In genomic region chr16:52611817-52612673, GRCh38 we compare ENCODE assay signal across 18 cellular contexts.
DNase-seq lines count a peak whose midpoint lies in the region; ATAC-seq, FAIRE-seq and TF ChIP-seq lines count a peak whose summit lies in the region.
"Had no signal": no experiment of that assay in that cellular context is flagged by ENCODE, and none has a peak within 500 bp of the region (broad histone marks: within the 10 kb centered on the region; RNA-seq: fewer than 3 reads in every experiment).

No MANE protein-coding gene starts in this region.

- H3K4me1 Mint-ChIP-seq in T-cell: no peaks in the 10 kb centered on the region
- H3K4me1 Mint-ChIP-seq: activated CD4-positive, alpha-beta memory T cell treated with anti-CD3 and anti-CD28 coated beads, Interleukin-2, amount 10 ng/mL, durations not matched to agents 7 days and 5 days; activated T-helper 17 cell treated with anti-CD3 and anti-CD28 coated beads, Interleukin-2, amount 50 U/mL, for 72 hours; CD8-positive, alpha-beta memory T cell had no signal

- H3K9me3 Mint-ChIP-seq in T-cell: peaks cover 0 to 10% (median 7%) of the 10 kb centered on the region in 3 donors
- H3K9me3 Mint-ChIP-seq: activated CD4-positive, alpha-beta memory T cell treated with anti-CD3 and anti-CD28 coated beads, Interleukin-2, amount 10 ng/mL, durations not matched to agents 7 days and 5 days had no signal

- H3K4me3 Mint-ChIP-seq in T-cell: no peak overlapping the region
- H3K4me3 Mint-ChIP-seq: activated CD4-positive, alpha-beta memory T cell treated with anti-CD3 and anti-CD28 coated beads, Interleukin-2, amount 10 ng/mL, durations not matched to agents 7 days and 5 days; activated T-helper 17 cell treated with anti-CD3 and anti-CD28 coated beads, Interleukin-2, amount 50 U/mL, for 72 hours; CD8-positive, alpha-beta memory T cell had no signal

- DNase-seq in A549 (ENCODE audit: low read depth in 1 of 2, low spot score in 1 of 2): peak; percentile 18 to 72
- peak; percentile 52 for DNase-seq in NCI-H1092 (lab: John Stamatoyannopoulos, UW)
- peak; percentile 59 for DNase-seq in SHP77 treated with DMSO at 0.1 percent for 48 hours (lab: John Stamatoyannopoulos, UW)
- no peak for DNase-seq in left lung
- DNase-seq in stimulated activated CD4-positive, alpha-beta T cell treated with anti-CD3 and anti-CD28 coated beads, Interleukin-2, amount 100 ng/mL, for 48 hours: no peak
- DNase-seq in erythroblast (lab: John Stamatoyannopoulos, UW): no peak
- DNase-seq in GM10248 (ENCODE audit: extremely low spot score): no peak
- DNase-seq in T-cell: no peak
- DNase-seq: activated CD4-positive, alpha-beta memory T cell treated with anti-CD3 and anti-CD28 coated beads, Interleukin-2, amount 10 ng/mL, durations not matched to agents 7 days and 5 days; adrenal gland; CD8-positive, alpha-beta memory T cell; head of caudate nucleus had no signal

- TF ChIP-seq CTCF in A549 (IDR thresholded peaks at IDR 0.05) (no peak), left lung (IDR thresholded peaks at IDR 0.05) (no peak), GM10248 (IDR thresholded peaks at IDR 0.05; ENCODE audit: control extremely low read depth, extremely low read depth, low read depth, missing control alignments) (no peak)

- H3K4me3 ChIP-seq in A549 (no peak overlapping the region), left lung (no peak overlapping the region)
- H3K4me3 ChIP-seq: adrenal gland, prostate gland, SK-N-MC had no signal

- H3K36me3 Mint-ChIP-seq in T-cell: no peaks in the 10 kb centered on the region
- H3K36me3 Mint-ChIP-seq: CD8-positive, alpha-beta memory T cell had no signal

- CTCF ChIA-PET in A549 (lab: Yijun Ruan, JAX): no interaction called here
- CTCF ChIA-PET in GM10248 (lab: Yijun Ruan, JAX): no interaction called here
- CTCF ChIA-PET in T-cell (lab: Charles Lee): no interaction called here

- no peaks in the 10 kb centered on the region for H3K27me3 ChIP-seq in left lung
- H3K27me3 ChIP-seq: adrenal gland had no signal

- H3K27me3 Mint-ChIP-seq in T-cell: no peaks in the 10 kb centered on the region
- H3K27me3 Mint-ChIP-seq: activated CD4-positive, alpha-beta memory T cell treated with anti-CD3 and anti-CD28 coated beads, Interleukin-2, amount 10 ng/mL, durations not matched to agents 7 days and 5 days; activated T-helper 17 cell treated with anti-CD3 and anti-CD28 coated beads, Interleukin-2, amount 50 U/mL, for 72 hours; CD8-positive, alpha-beta memory T cell had no signal

- H3K4me1 ChIP-seq in A549: peaks cover 21% of the 10 kb centered on the region
- H3K4me1 ChIP-seq in left lung: no peaks in the 10 kb centered on the region
- H3K4me1 ChIP-seq: adrenal gland, prostate gland had no signal

- H3K9me3 ChIP-seq in A549 (no peaks in the 10 kb centered on the region), left lung (no peaks in the 10 kb centered on the region)
- H3K9me3 ChIP-seq: adrenal gland, prostate gland had no signal

- H3K27ac ChIP-seq in A549 (peak overlapping the region; percentile 21 to 63; a peak in 5 of 6 replicates), left lung (no peak overlapping the region)
- H3K27ac ChIP-seq: adrenal gland, prostate gland, SK-N-MC had no signal

- intact Hi-C loops in left lung (cut with DNase I): no loop called here

- peak; percentile 46 for FAIRE-seq in A549 (lab: Jason Lieb, UNC)
- FAIRE-seq: GM18507, GM19239, keratinocyte had no signal

- TF ChIP-seq EP300 in A549 (IDR thresholded peaks at IDR 0.05): no peak

- no peak overlapping the region for H3K27ac Mint-ChIP-seq in T-cell
- H3K27ac Mint-ChIP-seq: activated CD4-positive, alpha-beta memory T cell treated with anti-CD3 and anti-CD28 coated beads, Interleukin-2, amount 10 ng/mL, durations not matched to agents 7 days and 5 days; activated T-helper 17 cell treated with anti-CD3 and anti-CD28 coated beads, Interleukin-2, amount 50 U/mL, for 72 hours; CD8-positive, alpha-beta memory T cell had no signal

- H3K36me3 ChIP-seq in left lung: no peaks in the 10 kb centered on the region
- H3K36me3 ChIP-seq: adrenal gland, prostate gland had no signal

- 8% methylated on average over 9 of the region's 9 CpGs for WGBS in A549 (ENCODE audit: missing lambda C conversion rate)

- TF ChIP-seq RAD21 in A549 (conservative IDR thresholded peaks at IDR 0.05 in 1 of 2, IDR thresholded peaks at IDR 0.05 in 1 of 2): no peak

- TF ChIP-seq POLR2A in A549 (IDR thresholded peaks at IDR 0.05; ENCODE audit: low read length): no peak
- TF ChIP-seq POLR2A in erythroblast (IDR thresholded peaks at IDR 0.05; ENCODE audit: low read length): no peak

- ATAC-seq in A549: peak; percentile 68 to 85
- ATAC-seq in left lung: peak; percentile 65
- ATAC-seq in T-cell (replicated peaks in 1 of 4): no peak
- ATAC-seq: activated T-helper 17 cell treated with anti-CD3 and anti-CD28 coated beads, Interleukin-2, amount 50 U/mL, for 72 hours had no signal

- peak overlapping the region; percentile 63 for H3K4me2 ChIP-seq in A549

- POLR2A ChIA-PET in A549 (lab: Yijun Ruan, JAX) (no interaction called here), GM10248 (lab: Yijun Ruan, JAX) (no interaction called here), T-cell (lab: Charles Lee) (no interaction called here)

TF ChIP-seq in A549, 52 proteins besides CTCF, POLR2A, EP300 and RAD21 (continues in another document):
- TF ChIP-seq NFE2L2 (conservative IDR thresholded peaks at IDR 0.05; ENCODE audit: low read length) (no peak), SMC3 (IDR thresholded peaks at IDR 0.05) (no peak), JUNB (IDR thresholded peaks at IDR 0.05) (peak; percentile 26; the same call in 1 of the 2 replicates), REST (IDR thresholded peaks at IDR 0.05) (no peak), HDAC2 (IDR thresholded peaks at IDR 0.05) (no peak), E2F6 (IDR thresholded peaks at IDR 0.05; ENCODE audit: borderline replicate concordance, low read depth) (no peak), GATA3 (IDR thresholded peaks at IDR 0.05; ENCODE audit: borderline replicate concordance) (peak; percentile 47; the same call in 1 of the 2 replicates), CEBPB (IDR thresholded peaks at IDR 0.05) (no peak), POLR2AphosphoS2 (conservative IDR thresholded peaks at IDR 0.05; ENCODE audit: low read length) (no peak), ZC3H11A (IDR thresholded peaks at IDR 0.05) (no peak), KDM1A (IDR thresholded peaks at IDR 0.05; ENCODE audit: low read depth) (no peak), CHD2 (IDR thresholded peaks at IDR 0.05; ENCODE audit: low read length, partially characterized antibody) (no peak), HES2 (IDR thresholded peaks at IDR 0.05) (no peak), FOSL2 (IDR thresholded peaks at IDR 0.05) (no peak), FOSL2 (CRISPR knock-in tag; IDR thresholded peaks at IDR 0.05) (peak; percentile 6; the same call in 1 of the 2 replicates), NPAS2 (CRISPR knock-in tag; IDR thresholded peaks at IDR 0.05; ENCODE audit: borderline replicate concordance) (no peak), EHF (CRISPR knock-in tag; IDR thresholded peaks at IDR 0.05) (no peak), ZNF302 (CRISPR knock-in tag; IDR thresholded peaks at IDR 0.05) (no peak), ATOH8 (CRISPR knock-in tag; IDR thresholded peaks at IDR 0.05; ENCODE audit: low read depth) (no peak), ZFP36 (IDR thresholded peaks at IDR 0.05; ENCODE audit: borderline replicate concordance, partially characterized antibody) (no peak), TP53 (CRISPR knock-in tag; IDR thresholded peaks at IDR 0.05) (no peak), TFCP2L1 (CRISPR knock-in tag; IDR thresholded peaks at IDR 0.05) (no peak), BHLHE40 (IDR thresholded peaks at IDR 0.05; ENCODE audit: low read depth, low read length) (no peak)

Comparison
In these comparisons a context has a peak if more than half of its experiments do, and no peak if none do; other contexts are left out.
1. ATAC-seq: peak in A549 (2 of 2) and left lung (single experiment); none in T-cell (0 of 4).
2. DNase-seq: peak in A549 (2 of 2), NCI-H1092 (single experiment) and SHP77 treated with DMSO at 0.1 percent for 48 hours (single experiment); none in left lung (0 of 2), stimulated activated CD4-positive, alpha-beta T cell treated with anti-CD3 and anti-CD28 coated beads, Interleukin-2, amount 100 ng/mL, for 48 hours (0 of 2), erythroblast (0 of 2), GM10248 (single experiment) and T-cell (0 of 34).
3. H3K27ac ChIP-seq: peak in A549 (2 of 2); none in left lung (0 of 2).